ENCODE assay signal across 1 cellular context in the genomic region with DNA sequence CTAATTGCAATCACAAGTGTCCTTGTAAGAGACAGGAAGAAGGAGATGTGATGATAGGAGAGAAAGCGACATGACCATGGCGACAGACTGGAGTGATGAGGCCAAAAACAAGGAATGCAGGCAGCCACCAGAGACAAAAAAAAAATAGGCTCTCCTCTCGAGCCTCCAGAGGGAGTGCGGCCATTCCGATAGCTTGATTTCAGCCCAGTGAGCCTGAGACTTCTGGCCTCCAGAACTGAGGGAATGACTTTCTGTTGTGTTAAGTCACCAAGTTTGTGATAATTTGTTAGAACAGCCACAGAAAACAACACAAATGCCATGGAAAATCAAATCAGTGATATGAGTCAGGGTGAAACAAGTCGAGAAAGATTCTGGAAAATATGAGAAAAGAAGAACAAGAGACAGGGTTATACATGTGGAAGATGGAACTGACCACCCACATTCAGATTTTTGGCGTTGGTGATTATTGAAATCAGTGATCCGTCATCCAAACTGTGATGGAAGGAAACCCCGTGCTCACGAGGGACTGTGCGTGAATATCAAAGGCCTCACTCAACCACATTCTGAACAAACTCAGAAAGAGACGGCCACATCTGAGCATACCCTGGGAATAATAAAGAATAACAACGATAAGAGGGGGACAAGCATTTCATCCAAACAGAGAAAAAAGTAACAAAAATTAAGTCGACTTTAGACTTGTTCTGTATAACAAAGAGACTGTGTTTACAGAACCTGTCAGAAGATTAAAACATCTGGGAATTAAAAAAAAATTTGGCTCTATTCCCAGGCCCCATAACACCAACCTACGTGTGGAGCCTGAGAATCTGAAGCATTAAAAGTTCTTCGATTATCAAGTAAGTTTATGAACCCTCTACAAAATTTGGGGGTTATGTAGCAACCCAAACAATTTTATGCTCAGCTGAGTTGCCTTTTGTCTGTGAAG.
TF ChIP-seq lines count a peak whose summit lies in the region.

No MANE protein-coding gene starts in this region.

TF ChIP-seq in WTC11, 78 proteins besides CTCF, POLR2A, EP300 and RAD21 (continued from another document):
- no peak for TF ChIP-seq ZNF671 (CRISPR knock-in tag; IDR thresholded peaks at IDR 0.05)
- TF ChIP-seq, protein P1, sequence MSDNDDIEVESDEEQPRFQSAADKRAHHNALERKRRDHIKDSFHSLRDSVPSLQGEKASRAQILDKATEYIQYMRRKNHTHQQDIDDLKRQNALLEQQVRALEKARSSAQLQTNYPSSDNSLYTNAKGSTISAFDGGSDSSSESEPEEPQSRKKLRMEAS (CRISPR knock-in tag; IDR thresholded peaks at IDR 0.05), result no peak
